9 cellular contexts compared by ENCODE assay signal in the genomic region with DNA sequence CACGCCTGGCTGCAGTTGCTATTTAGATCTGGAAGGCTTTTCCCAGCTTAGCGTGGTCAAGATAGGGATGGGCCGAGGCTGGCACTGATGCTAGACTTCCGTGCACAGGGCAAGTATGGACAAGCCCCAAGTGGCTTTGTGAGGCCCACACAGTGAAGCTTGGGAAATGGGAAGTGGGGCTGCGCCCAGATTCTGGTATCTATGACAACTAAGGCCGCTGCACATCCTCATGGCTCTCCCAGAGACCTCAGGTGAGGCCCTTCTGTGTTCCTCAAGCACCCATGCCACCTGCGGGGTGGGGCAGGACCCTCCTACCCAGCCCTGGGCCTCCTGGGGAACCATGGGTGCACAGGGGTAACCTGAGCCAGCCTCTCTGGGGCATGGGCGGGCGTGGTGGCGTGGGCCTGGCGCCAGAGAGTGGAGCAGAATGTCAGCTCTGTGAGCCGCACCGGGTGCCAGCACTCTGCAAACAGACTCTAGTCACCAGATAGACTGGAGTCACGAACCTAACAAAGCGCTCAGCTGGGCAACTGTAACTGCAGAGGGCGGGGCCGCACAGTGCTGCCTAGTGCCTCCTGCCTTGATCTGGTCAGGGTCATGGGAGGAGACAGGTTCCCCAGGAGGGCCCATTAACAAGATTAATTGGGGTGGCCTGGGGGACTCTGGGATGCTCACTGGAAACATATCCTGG. TPM values are rescaled to one million over a fixed set of nuclear protein-coding genes. Genes with fewer than 3 reads are reported as not detected.
A peak's percentile ranks its signal among the peaks of the same experiment; 100 is the strongest.
DNase-seq lines count a peak whose midpoint lies in the region; ATAC-seq, FAIRE-seq and TF ChIP-seq lines count a peak whose summit lies in the region.
"Had no signal": no experiment of that assay in that cellular context is flagged by ENCODE, and none has a peak within 500 bp of the region (broad histone marks: within the 10 kb centered on the region; RNA-seq: fewer than 3 reads in every experiment).

No MANE protein-coding gene starts in this region.

- H3K4me3 Mint-ChIP-seq in activated naive CD4-positive, alpha-beta T cell treated with anti-CD3 and anti-CD28 coated beads for 36 hours, result no peak overlapping the region
- H3K4me3 Mint-ChIP-seq in CD8-positive, alpha-beta memory T cell, result no peak overlapping the region

- no peak for TF ChIP-seq CTCF in Panc1 (IDR thresholded peaks at IDR 0.05)
- TF ChIP-seq CTCF in kidney (IDR thresholded peaks at IDR 0.05; ENCODE audit: borderline replicate concordance, extremely low read depth, insufficient read depth), result no peak

- no peaks in the 10 kb centered on the region for H3K9me3 Mint-ChIP-seq in activated naive CD4-positive, alpha-beta T cell treated with anti-CD3 and anti-CD28 coated beads for 36 hours
- H3K9me3 Mint-ChIP-seq in activated naive CD4-positive, alpha-beta T cell treated with anti-CD3 and anti-CD28 coated beads, Interleukin-2, amount 50 U/mL, for 72 hours, result no peaks in the 10 kb centered on the region
- H3K9me3 Mint-ChIP-seq in CD8-positive, alpha-beta memory T cell, result no peaks in the 10 kb centered on the region

- no peak for ATAC-seq in activated naive CD4-positive, alpha-beta T cell treated with anti-CD3 and anti-CD28 coated beads, Interleukin-2, amount 50 U/mL, for 72 hours
- ATAC-seq in Panc1, result peak; percentile 87
- ATAC-seq in HG03439 (IDR thresholded peaks at IDR 0.05; ENCODE audit: unreplicated experiment), result no peak

- H3K9me3 ChIP-seq in Panc1 (ENCODE audit: control insufficient read depth, insufficient read depth, low read depth, low read length), result no peaks in the 10 kb centered on the region
- H3K9me3 ChIP-seq in kidney (ENCODE audit: control insufficient read depth in 1 of 2, low read length in 2 of 2), result no peaks in the 10 kb centered on the region
- H3K9me3 ChIP-seq in CD8-positive, alpha-beta memory T cell (ENCODE audit: low read length), result no peaks in the 10 kb centered on the region

- in situ Hi-C loops in Panc1 (cut with HindIII; ENCODE audit: low pct_unique_long_range_greater_than_20kb, low sequenced_read_pairs), result no loop called here

- POLR2A ChIA-PET in Panc1 (lab: Charles Lee), result interaction anchor here (0.7 to 0.8 kb wide), 2 partner anchors 40 to 49 kb away, joined by 3 to 5 read pairs; no protein-coding TSS in a partner anchor
- POLR2A ChIA-PET in CD8-positive, alpha-beta memory T cell (lab: Charles Lee), result no interaction called here

- H3K4me1 ChIP-seq in Panc1 (ENCODE audit: control insufficient read depth, insufficient read depth, low read length) (peaks cover 4% of the 10 kb centered on the region; the same call in 1 of the 2 replicates), kidney (ENCODE audit: control insufficient read depth in 1 of 2, insufficient read depth in 1 of 2, low read depth in 1 of 2, low read length in 2 of 2) (no peaks in the 10 kb centered on the region)
- H3K4me1 ChIP-seq in CD8-positive, alpha-beta memory T cell (ENCODE audit: insufficient read depth, low read length), result no peaks in the 10 kb centered on the region

- H3K4me1 Mint-ChIP-seq in activated naive CD4-positive, alpha-beta T cell treated with anti-CD3 and anti-CD28 coated beads for 36 hours (ENCODE audit: low read depth), result no peaks in the 10 kb centered on the region
- H3K4me1 Mint-ChIP-seq in CD8-positive, alpha-beta memory T cell, result no peaks in the 10 kb centered on the region

- no peaks in the 10 kb centered on the region for H3K27me3 ChIP-seq in Panc1 (ENCODE audit: control insufficient read depth, insufficient read depth, low read length)
- no peaks in the 10 kb centered on the region for H3K27me3 ChIP-seq in CD8-positive, alpha-beta memory T cell (ENCODE audit: insufficient read depth, low read length, poor library complexity, severe bottlenecking)

- intact Hi-C loops in activated naive CD4-positive, alpha-beta T cell treated with anti-CD3 and anti-CD28 coated beads for 36 hours (cut with micrococcal nuclease), result no loop called here
- intact Hi-C loops in Panc1 (cut with micrococcal nuclease; ENCODE audit: unreplicated experiment), result no loop called here
- intact Hi-C loops in kidney (cut with DNase I), result no loop called here

- H3K36me3 ChIP-seq in Panc1 (ENCODE audit: control insufficient read depth, insufficient read depth, low read length) (no peaks in the 10 kb centered on the region), kidney (ENCODE audit: control insufficient read depth in 1 of 2, insufficient read depth in 2 of 2, low read length in 2 of 2) (no peaks in the 10 kb centered on the region)
- H3K36me3 ChIP-seq in CD8-positive, alpha-beta memory T cell (ENCODE audit: insufficient read depth, low read length), result no peaks in the 10 kb centered on the region

- H3K27me3 Mint-ChIP-seq in activated naive CD4-positive, alpha-beta T cell treated with anti-CD3 and anti-CD28 coated beads for 36 hours (ENCODE audit: low read depth), result peaks cover 3% of the 10 kb centered on the region
- peaks cover 9 to 19% of the 10 kb centered on the region in 2 donors for H3K27me3 Mint-ChIP-seq in CD8-positive, alpha-beta memory T cell

- H3K9ac ChIP-seq in kidney (ENCODE audit: low read length in 2 of 2), result no peak overlapping the region

- H3K27ac ChIP-seq in Panc1 (ENCODE audit: low read length), result no peak overlapping the region
- no peak overlapping the region for H3K27ac ChIP-seq in kidney (ENCODE audit: low read depth in 2 of 2, low read length in 2 of 2)
- H3K27ac ChIP-seq in CD8-positive, alpha-beta memory T cell (ENCODE audit: low read depth, low read length), result no peak overlapping the region

- peak overlapping the region; percentile 24 for H3K27ac Mint-ChIP-seq in activated naive CD4-positive, alpha-beta T cell treated with anti-CD3 and anti-CD28 coated beads for 36 hours
- peak overlapping the region in 1 of 2 donors; percentile 5 for H3K27ac Mint-ChIP-seq in activated naive CD4-positive, alpha-beta T cell treated with anti-CD3 and anti-CD28 coated beads, Interleukin-2, amount 50 U/mL, for 72 hours
- no peak overlapping the region for H3K27ac Mint-ChIP-seq in CD8-positive, alpha-beta memory T cell

- BruUV-seq in Panc1 (replicated peaks; lab: Mats Ljungman, UMichigan), result no TSS peak

- no peaks in the 10 kb centered on the region for H3K36me3 Mint-ChIP-seq in activated naive CD4-positive, alpha-beta T cell treated with anti-CD3 and anti-CD28 coated beads for 36 hours (ENCODE audit: low read depth)
- no peaks in the 10 kb centered on the region for H3K36me3 Mint-ChIP-seq in activated naive CD4-positive, alpha-beta T cell treated with anti-CD3 and anti-CD28 coated beads, Interleukin-2, amount 50 U/mL, for 72 hours
- no peaks in the 10 kb centered on the region for H3K36me3 Mint-ChIP-seq in CD8-positive, alpha-beta memory T cell

- CTCF ChIA-PET in activated naive CD4-positive, alpha-beta T cell treated with anti-CD3 and anti-CD28 coated beads for 36 hours (lab: Charles Lee), result no interaction called here
- CTCF ChIA-PET in Panc1 (lab: Charles Lee), result no interaction called here
- CTCF ChIA-PET in CD8-positive, alpha-beta memory T cell (lab: Charles Lee), result no interaction called here

- no peak for FAIRE-seq in kidney (lab: Jason Lieb, UNC)

- H3K4me3 ChIP-seq in Panc1 (ENCODE audit: low read depth in 2 of 2, low read length in 2 of 2) (no peak overlapping the region), kidney (ENCODE audit: low read length in 2 of 2) (no peak overlapping the region)
- no peak overlapping the region for H3K4me3 ChIP-seq in CD8-positive, alpha-beta memory T cell (ENCODE audit: low read length)

- DNase-seq in activated naive CD4-positive, alpha-beta T cell treated with anti-CD3 and anti-CD28 coated beads for 36 hours, result no peak
- no peak for DNase-seq in activated naive CD4-positive, alpha-beta T cell treated with anti-CD3 and anti-CD28 coated beads, Interleukin-2, amount 50 U/mL, for 72 hours (ENCODE audit: low spot score in 2 of 2)
- no peak for DNase-seq in Panc1 (ENCODE audit: low read depth, low spot score)
- peak; percentile 82 for DNase-seq in kidney
- no peak for DNase-seq in inferior parietal cortex (ENCODE audit: extremely low spot score)
- no peak for DNase-seq in globus pallidus (ENCODE audit: low spot score)
- no peak for DNase-seq in CD8-positive, alpha-beta memory T cell
- DNase-seq: activated effector memory CD4-positive, alpha-beta T cell treated with Interleukin-2 at 50 U/mL for 16 hours had no signal

RNA-seq across cellular contexts. Expression of gene ELF3, which starts 46.4 kb away (rescaled TPM):
- total RNA-seq in activated naive CD4-positive, alpha-beta T cell treated with anti-CD3 and anti-CD28 coated beads for 36 hours, result under 1 TPM; 0.27 to 0.31 TPM
- under 1 TPM; 0.18 to 0.37 TPM for total RNA-seq in activated naive CD4-positive, alpha-beta T cell treated with anti-CD3 and anti-CD28 coated beads, Interleukin-2, amount 50 U/mL, for 72 hours
- total RNA-seq in Panc1 (2021; ENCODE audit: unreplicated experiment) (126 TPM), kidney (400 TPM)
- polyA plus RNA-seq in Panc1 (2012; ENCODE audit: insufficient read length), result 85.4 TPM
- polyA plus RNA-seq in kidney (ENCODE audit: insufficient read depth, low read depth, low replicate concordance), result 81.8 TPM
- under 1 TPM; 0.11 to 0.26 TPM for total RNA-seq in CD8-positive, alpha-beta memory T cell
- polyA plus RNA-seq in CD8-positive, alpha-beta memory T cell, result not detected

Comparison
In these comparisons a context has a peak if more than half of its experiments do, and no peak if none do; other contexts are left out.
1. RNA of gene ELF3, which starts 46.4 kb away (total RNA-seq): 400 TPM in kidney (single experiment) and 126 TPM in Panc1 (single experiment); 0.18 to 0.37 TPM in activated naive CD4-positive, alpha-beta T cell treated with anti-CD3 and anti-CD28 coated beads, Interleukin-2, amount 50 U/mL, for 72 hours, 0.27 to 0.31 TPM in activated naive CD4-positive, alpha-beta T cell treated with anti-CD3 and anti-CD28 coated beads for 36 hours and 0.11 to 0.26 TPM in CD8-positive, alpha-beta memory T cell; every median in the first group is over 10 times any median in the second.